In genomic region chr9:38038307-38039089, GRCh38 we compare ENCODE assay signal across 9 cellular contexts. TPM values are rescaled to one million over a fixed set of nuclear protein-coding genes. Genes with fewer than 3 reads are reported as not detected.
DNase-seq lines count a peak whose midpoint lies in the region; ATAC-seq and TF ChIP-seq lines count a peak whose summit lies in the region.
"Had no signal": no experiment of that assay in that cellular context is flagged by ENCODE, and none has a peak within 500 bp of the region (broad histone marks: within the 10 kb centered on the region; RNA-seq: fewer than 3 reads in every experiment).

No MANE protein-coding gene starts in this region.

- no peaks in the 10 kb centered on the region for H4K20me1 ChIP-seq in DOHH2 (ENCODE audit: control insufficient read depth, insufficient read depth, low read depth, low read length)

- H3K4me1 ChIP-seq in DOHH2 (ENCODE audit: control insufficient read depth, low read length), result peaks cover 7% of the 10 kb centered on the region
- peaks cover 47% of the 10 kb centered on the region for H3K4me1 ChIP-seq in muscle layer of colon (ENCODE audit: insufficient read depth, low read length)
- peaks cover 33% of the 10 kb centered on the region for H3K4me1 ChIP-seq in psoas muscle
- H3K4me1 ChIP-seq in mucosa of descending colon (ENCODE audit: low read depth), result peaks cover 1% of the 10 kb centered on the region

- no peaks in the 10 kb centered on the region for H3K36me3 ChIP-seq in DOHH2 (ENCODE audit: control insufficient read depth, low read length)
- no peaks in the 10 kb centered on the region for H3K36me3 ChIP-seq in muscle layer of colon (ENCODE audit: insufficient read depth, low read length)
- H3K36me3 ChIP-seq in psoas muscle (ENCODE audit: insufficient read depth in 1 of 2, low read depth in 1 of 2), result no peaks in the 10 kb centered on the region
- no peaks in the 10 kb centered on the region for H3K36me3 ChIP-seq in mucosa of descending colon (ENCODE audit: low read depth)

- DNase-seq in MV-4-11 (lab: John Stamatoyannopoulos, UW) (peak; percentile 56), dermis blood vessel endothelial cell (peak; percentile 56), HPDE6-E6E7 (ENCODE audit: extremely low spot score) (no peak), psoas muscle (no peak), mucosa of descending colon (no peak)
- no peak for DNase-seq in stimulated activated naive CD4-positive, alpha-beta T cell treated with Interleukin-2 at 50 U/mL for 16 hours (lab: John Stamatoyannopoulos, UW)
- DNase-seq: CD8-positive, alpha-beta T cell had no signal

- H3K9me3 ChIP-seq in DOHH2 (ENCODE audit: control insufficient read depth, insufficient read depth, low read length) (no peaks in the 10 kb centered on the region), muscle layer of colon (ENCODE audit: low read length) (no peaks in the 10 kb centered on the region), psoas muscle (no peaks in the 10 kb centered on the region), mucosa of descending colon (no peaks in the 10 kb centered on the region)

- H3K9ac ChIP-seq in muscle layer of colon (ENCODE audit: low read length), result no peak overlapping the region

- intact Hi-C loops in psoas muscle (cut with DNase I) (no loop called here), mucosa of descending colon (cut with DNase I, micrococcal nuclease) (no loop called here)

- peak overlapping the region; percentile 8; the same call in 1 of the 2 replicates for H3K4me2 ChIP-seq in DOHH2 (ENCODE audit: low read length)

- H3K27me3 ChIP-seq in DOHH2 (ENCODE audit: control insufficient read depth, low read length) (no peaks in the 10 kb centered on the region), muscle layer of colon (ENCODE audit: control insufficient read depth in 1 of 2, insufficient read depth in 2 of 2, low read length in 2 of 2) (no peaks in the 10 kb centered on the region), psoas muscle (ENCODE audit: insufficient read depth in 3 of 3, low read length in 2 of 3) (no peaks in the 10 kb centered on the region)

- 68 to 71% (median 69%) methylated on average over 15 of the region's 15 CpGs for WGBS in psoas muscle, 3 donors

- H3F3A ChIP-seq in DOHH2 (ENCODE audit: control insufficient read depth, insufficient read depth), result no peaks in the 10 kb centered on the region

- no peaks in the 10 kb centered on the region for H3K79me2 ChIP-seq in DOHH2 (ENCODE audit: control insufficient read depth, low read length)

- H3K4me3 ChIP-seq in DOHH2 (ENCODE audit: low read length), result no peak overlapping the region
- no peak overlapping the region for H3K4me3 ChIP-seq in muscle layer of colon (ENCODE audit: low read depth in 1 of 2, low read length in 2 of 2)
- H3K4me3 ChIP-seq in psoas muscle, result no peak overlapping the region
- H3K4me3 ChIP-seq in mucosa of descending colon, result no peak overlapping the region

- H3K9me2 ChIP-seq in DOHH2 (replicated peaks; ENCODE audit: control insufficient read depth, low read length), result no peaks in the 10 kb centered on the region

- ATAC-seq in psoas muscle (no peak), mucosa of descending colon (no peak)
- ATAC-seq: CD8-positive, alpha-beta T cell had no signal

- no peak overlapping the region for H3K27ac ChIP-seq in DOHH2 (ENCODE audit: low read depth, low read length)
- peak overlapping the region; percentile 7 for H3K27ac ChIP-seq in muscle layer of colon (ENCODE audit: low read depth, low read length)
- H3K27ac ChIP-seq in psoas muscle, result no peak overlapping the region

- TF ChIP-seq CTCF in DOHH2 (IDR thresholded peaks at IDR 0.05; ENCODE audit: low read depth, low read length, poor library complexity, severe bottlenecking), result no peak
- TF ChIP-seq CTCF in psoas muscle (IDR thresholded peaks at IDR 0.05), result no peak
- no peak for TF ChIP-seq CTCF in mucosa of descending colon (IDR thresholded peaks at IDR 0.05)

RNA-seq across cellular contexts. Expression of gene SHB, which starts 30.5 kb away (rescaled TPM):
- total RNA-seq in dermis blood vessel endothelial cell, result 32.8 and 33.4 TPM in 2 replicates
- total RNA-seq in psoas muscle, result 10 to 100 TPM in 2 of 4 donors, 1 to 10 TPM in 2; 4.8 to 26.2 (median 12.4) TPM
- 10 to 100 TPM in 1 of 3 donors, 1 to 10 TPM in 2; 4.0 to 30.7 (median 5.1) TPM for polyA plus RNA-seq in psoas muscle
- total RNA-seq in mucosa of descending colon, result 10 to 100 TPM; 20.3 to 23.9 (median 20.6) TPM

Comparison
In these comparisons a context has a peak if more than half of its experiments do, and no peak if none do; other contexts are left out.
1. DNase-seq: peak in MV-4-11 (single experiment) and dermis blood vessel endothelial cell (single experiment); none in stimulated activated naive CD4-positive, alpha-beta T cell treated with Interleukin-2 at 50 U/mL for 16 hours (single experiment), HPDE6-E6E7 (single experiment), psoas muscle (0 of 2) and mucosa of descending colon (0 of 3).